ENCODE assay signal across 8 cellular contexts in the genomic region with DNA sequence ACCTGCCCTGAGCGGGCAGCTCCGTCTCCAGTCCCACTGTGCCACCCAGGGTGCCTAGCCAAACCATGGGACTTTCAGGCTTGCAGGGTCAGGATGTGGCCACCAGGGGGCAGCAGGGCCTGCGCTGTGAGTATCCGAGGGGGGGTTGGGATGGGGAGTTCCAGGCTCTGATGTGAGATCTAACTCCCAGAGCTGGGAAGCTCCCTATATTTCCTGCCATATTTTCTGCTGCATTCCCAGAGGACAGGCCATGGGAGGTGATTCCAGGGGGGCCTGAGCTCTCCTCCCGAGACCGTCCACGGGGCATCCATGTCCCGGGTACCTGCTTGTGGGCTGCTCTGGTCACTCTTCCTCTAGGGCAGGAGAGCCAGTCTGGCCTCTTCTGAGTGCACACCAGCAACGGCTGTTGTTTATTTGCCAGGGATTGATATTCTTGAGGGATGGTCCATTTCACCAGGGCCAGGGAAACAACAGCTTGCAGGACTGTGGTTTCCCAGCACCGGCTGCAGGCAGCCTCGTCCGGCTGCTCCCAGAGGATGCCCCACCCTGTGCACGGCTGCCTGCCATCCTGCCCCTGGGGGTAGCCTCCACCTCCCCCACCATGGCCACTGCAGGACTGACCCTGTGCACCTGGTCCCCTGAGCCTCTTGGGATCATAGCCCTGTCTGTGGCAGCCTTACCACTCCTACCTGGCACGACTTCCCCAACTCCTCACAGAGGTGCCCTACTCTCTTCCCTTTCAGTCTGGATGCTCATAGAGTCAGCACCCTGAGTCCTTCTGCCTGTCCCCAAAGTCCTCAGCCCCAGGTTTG. TPM values are rescaled to one million over a fixed set of nuclear protein-coding genes. Genes with fewer than 3 reads are reported as not detected.
DNase-seq lines count a peak whose midpoint lies in the region; ATAC-seq, FAIRE-seq and TF ChIP-seq lines count a peak whose summit lies in the region.

No MANE protein-coding gene starts in this region.

- H3K4me1 Mint-ChIP-seq in activated B cell treated with CpG ODN at 0.5 μM for 24 hours: peaks cover 14% of the 10 kb centered on the region

- no peak overlapping the region for H3K27ac Mint-ChIP-seq in activated B cell treated with CpG ODN at 0.5 μM for 24 hours

- H3K79me2 ChIP-seq in keratinocyte (ENCODE audit: control insufficient read depth, insufficient read depth, low read length): no peaks in the 10 kb centered on the region

- H3K36me3 ChIP-seq in breast epithelium (no peaks in the 10 kb centered on the region), keratinocyte (ENCODE audit: control insufficient read depth in 2 of 2, extremely low read depth in 1 of 2, insufficient read depth in 2 of 2, low read length in 2 of 2) (no peaks in the 10 kb centered on the region)

- TF ChIP-seq CTCF in GM12865 (IDR thresholded peaks at IDR 0.05; ENCODE audit: insufficient read depth, low read depth, low read length, missing control alignments) (peak; percentile 94), activated B cell treated with CpG ODN at 0.5 μM for 24 hours (IDR thresholded peaks at IDR 0.05) (peak; percentile 58), breast epithelium (IDR thresholded peaks at IDR 0.05) (peak; percentile 67 to 85 (median 74)), keratinocyte (optimal IDR thresholded peaks at IDR 0.05 in 1 of 3, IDR thresholded peaks at IDR 0.05 in 1 of 3, conservative IDR thresholded peaks at IDR 0.05 in 1 of 3; ENCODE audit: extremely low read depth in 1 of 3, insufficient read depth in 2 of 3, low read length in 3 of 3) (peak; percentile 84 to 97 (median 94))

- H3K9me1 ChIP-seq in keratinocyte (ENCODE audit: control insufficient read depth, extremely low read depth, insufficient read depth, low read length): no peaks in the 10 kb centered on the region

- H3K4me2 ChIP-seq in keratinocyte (ENCODE audit: control insufficient read depth, extremely low read depth, insufficient read depth, low read depth, low read length): no peak overlapping the region

- peaks cover 17% of the 10 kb centered on the region for H3K27me3 Mint-ChIP-seq in activated B cell treated with CpG ODN at 0.5 μM for 24 hours

- dilution Hi-C loops in keratinocyte (cut with MboI; ENCODE audit: extremely low pct_ligation_motif_present, low sequenced_read_pairs): no loop called here

- H3K27ac ChIP-seq in breast epithelium: no peak overlapping the region
- H3K27ac ChIP-seq in keratinocyte (ENCODE audit: control insufficient read depth, insufficient read depth, low read length): no peak overlapping the region

- H3K4me3 Mint-ChIP-seq in activated B cell treated with CpG ODN at 0.5 μM for 24 hours: no peak overlapping the region

- H3K9me3 Mint-ChIP-seq in activated B cell treated with CpG ODN at 0.5 μM for 24 hours: no peaks in the 10 kb centered on the region

- H2AFZ ChIP-seq in keratinocyte (ENCODE audit: control insufficient read depth, low read length): no peak overlapping the region

- H3K36me3 Mint-ChIP-seq in activated B cell treated with CpG ODN at 0.5 μM for 24 hours (ENCODE audit: low read depth): no peaks in the 10 kb centered on the region

- CTCF ChIA-PET in activated B cell treated with CpG ODN at 0.5 μM for 24 hours (lab: Charles Lee): interaction anchor here (0.7 to 5.5 kb wide), 18 partner anchors 9 to 288 kb away, joined by 3 to 55 read pairs (median 4); a partner anchor contains a TSS

- H3K9ac ChIP-seq in keratinocyte (ENCODE audit: control insufficient read depth, extremely low read depth, insufficient read depth, low read length): no peak overlapping the region

- intact Hi-C loops in activated B cell treated with CpG ODN at 0.5 μM for 24 hours (cut with micrococcal nuclease) (loop anchor here (1.0 to 2.0 kb wide), 5 partner anchors 89 to 278 kb away; no protein-coding TSS in a partner anchor), breast epithelium (cut with DNase I; ENCODE audit: low total_unique reads) (no loop called here)

- ATAC-seq in activated B cell treated with CpG ODN at 0.5 μM for 24 hours (ENCODE audit: low read depth) (peak; percentile 77), HG03521 (IDR thresholded peaks at IDR 0.05; ENCODE audit: unreplicated experiment) (no peak), GM18868 (IDR thresholded peaks at IDR 0.05; ENCODE audit: unreplicated experiment) (no peak)

- POLR2A ChIA-PET in activated B cell treated with CpG ODN at 0.5 μM for 24 hours (lab: Charles Lee): interaction anchor here (0.6 to 0.9 kb wide), 4 partner anchors 11 to 89 kb away, joined by 3 to 13 read pairs (median 4); no protein-coding TSS in a partner anchor

- H3K4me1 ChIP-seq in breast epithelium (no peaks in the 10 kb centered on the region), keratinocyte (ENCODE audit: control insufficient read depth, extremely low read depth, insufficient read depth, low read length) (peaks cover 4% of the 10 kb centered on the region)

- no peak for TF ChIP-seq POLR2A in breast epithelium (IDR thresholded peaks at IDR 0.05)

- H3K4me3 ChIP-seq in GM12865 (ENCODE audit: low read depth, low read length) (no peak overlapping the region), breast epithelium (no peak overlapping the region), keratinocyte (ENCODE audit: control insufficient read depth in 2 of 3, extremely low read depth in 1 of 3, insufficient read depth in 2 of 3, low read depth in 1 of 3, low read length in 3 of 3) (no peak overlapping the region)

- peaks cover 3% of the 10 kb centered on the region for H4K20me1 ChIP-seq in keratinocyte (ENCODE audit: control insufficient read depth, extremely low read depth, insufficient read depth, low read length)

- no peaks in the 10 kb centered on the region for H3K9me3 ChIP-seq in breast epithelium
- no peaks in the 10 kb centered on the region for H3K9me3 ChIP-seq in keratinocyte (ENCODE audit: control insufficient read depth, low read depth, low read length)

- DNase-seq in GM12865 (ENCODE audit: low read depth) (peak; percentile 65), NCI-H1105 treated with DMSO at 0.1 percent for 48 hours (lab: John Stamatoyannopoulos, UW) (peak; percentile 26), activated B cell treated with CpG ODN at 0.5 μM for 24 hours (peak; percentile 64), breast epithelium (ENCODE audit: low spot score in 2 of 2) (peak in 1 of 2 donors; percentile 37), keratinocyte (ENCODE audit: low read depth, low spot score) (no peak)
- DNase-seq in stimulated activated CD4-positive, alpha-beta T cell treated with anti-CD3 and anti-CD28 coated beads, Interleukin-1b, Interleukin-23, amount 100 ng/mL, for 1 hour (ENCODE audit: low read depth in 2 of 2): peak; percentile 45 to 65

- H3K27me3 ChIP-seq in breast epithelium (peaks cover 0 to 6% of the 10 kb centered on the region in 2 donors), keratinocyte (ENCODE audit: control insufficient read depth, extremely low read depth, insufficient read depth, low read length) (peaks cover 17% of the 10 kb centered on the region)

- FAIRE-seq in keratinocyte (lab: Jason Lieb, UNC): no peak

RNA-seq across cellular contexts. Expression of a gene that starts 1.2 kb away (rescaled TPM):
- total RNA-seq in activated B cell treated with CpG ODN at 0.5 μM for 24 hours (not detected in 2 replicates), breast epithelium (not detected)
- polyA plus RNA-seq in keratinocyte: not detected in 3 replicates
- not detected for polyA plus RNA-seq in keratinocyte (2011; ENCODE audit: low read depth)
- polyA plus RNA-seq in keratinocyte (2011; cell fraction: cytosol; rRNA removed): not detected in 2 replicates
- polyA plus RNA-seq in keratinocyte (2011; cell fraction: nucleus; rRNA removed): not detected in 2 replicates
- polyA plus RNA-seq in keratinocyte (2012; ENCODE audit: low replicate concordance): not detected in 2 replicates
- polyA minus RNA-seq in keratinocyte: not detected in 3 replicates
- not detected for polyA minus RNA-seq in keratinocyte (2011; cell fraction: cytosol; rRNA and poly(A)+ RNA removed)
- not detected in 2 replicates for polyA minus RNA-seq in keratinocyte (2011; cell fraction: nucleus; rRNA and poly(A)+ RNA removed)

RNA-seq across cellular contexts. Expression of a gene that starts 6.9 kb away (rescaled TPM):
- total RNA-seq in activated B cell treated with CpG ODN at 0.5 μM for 24 hours (not detected in 2 replicates), breast epithelium (not detected)
- not detected in 3 replicates for polyA plus RNA-seq in keratinocyte
- not detected for polyA plus RNA-seq in keratinocyte (2011; ENCODE audit: low read depth)
- not detected in 2 replicates for polyA plus RNA-seq in keratinocyte (2011; cell fraction: cytosol; rRNA removed)
- polyA plus RNA-seq in keratinocyte (2011; cell fraction: nucleus; rRNA removed): not detected in 2 replicates
- polyA plus RNA-seq in keratinocyte (2012; ENCODE audit: low replicate concordance): not detected in 2 replicates
- polyA minus RNA-seq in keratinocyte: not detected in 3 replicates
- not detected for polyA minus RNA-seq in keratinocyte (2011; cell fraction: cytosol; rRNA and poly(A)+ RNA removed)
- not detected in 2 replicates for polyA minus RNA-seq in keratinocyte (2011; cell fraction: nucleus; rRNA and poly(A)+ RNA removed)

RNA-seq across cellular contexts. Expression of a gene that starts 42.5 kb away (rescaled TPM):
- total RNA-seq in activated B cell treated with CpG ODN at 0.5 μM for 24 hours (not detected in 2 replicates), breast epithelium (1 to 10 TPM in 1 of 3 donors, under 1 TPM in 2; 0.16 to 1.3 (median 0.44) TPM)
- polyA plus RNA-seq in keratinocyte: not detected in 3 replicates
- not detected for polyA plus RNA-seq in keratinocyte (2011; ENCODE audit: low read depth)
- polyA plus RNA-seq in keratinocyte (2011; cell fraction: cytosol; rRNA removed): not detected in 2 replicates
- polyA plus RNA-seq in keratinocyte (2011; cell fraction: nucleus; rRNA removed): not detected in 2 replicates
- not detected in 2 replicates for polyA plus RNA-seq in keratinocyte (2012; ENCODE audit: low replicate concordance)
- polyA minus RNA-seq in keratinocyte: not detected in 3 replicates
- polyA minus RNA-seq in keratinocyte (2011; cell fraction: cytosol; rRNA and poly(A)+ RNA removed): not detected
- not detected in 2 replicates for polyA minus RNA-seq in keratinocyte (2011; cell fraction: nucleus; rRNA and poly(A)+ RNA removed)
